8 cellular contexts compared by ENCODE assay signal in genomic region chr2:174023591-174024523, GRCh38. TPM values are rescaled to one million over a fixed set of nuclear protein-coding genes. Genes with fewer than 3 reads are reported as not detected.
DNase-seq lines count a peak whose midpoint lies in the region; ATAC-seq and TF ChIP-seq lines count a peak whose summit lies in the region.

No MANE protein-coding gene starts in this region.

- H3K36me3 ChIP-seq in kidney epithelial cell (ENCODE audit: control insufficient read depth, insufficient read depth, low read length): no peaks in the 10 kb centered on the region

- peak; percentile 93 for DNase-seq in CD14-positive monocyte (ENCODE audit: low spot score)
- peak; percentile 99 for DNase-seq in MV-4-11 (lab: John Stamatoyannopoulos, UW)
- peak; percentile 74 for DNase-seq in astrocyte of the hippocampus (ENCODE audit: low read depth, low spot score)
- DNase-seq in kidney epithelial cell (ENCODE audit: low read depth): peak; percentile 56
- peak; percentile 21 to 65 for DNase-seq in stimulated activated CD8-positive, alpha-beta memory T cell treated with anti-CD3 and anti-CD28 coated beads, Interleukin-7, amount 100 ng/mL, for 48 hours (ENCODE audit: extremely low read depth in 1 of 2, low read depth in 1 of 2)
- DNase-seq in HuH-7.5 (ENCODE audit: low spot score): no peak

- no peak overlapping the region for H3K4me3 ChIP-seq in kidney epithelial cell (ENCODE audit: low read depth, low read length)

- intact Hi-C loops in CD14-positive monocyte (cut with micrococcal nuclease): no loop called here

- TF ChIP-seq CTCF in CD14-positive monocyte (IDR thresholded peaks at IDR 0.05) (no peak), kidney epithelial cell (IDR thresholded peaks at IDR 0.05; ENCODE audit: insufficient read depth, low read length, poor library complexity, severe bottlenecking) (no peak)

- H3K9me3 Mint-ChIP-seq in CD14-positive monocyte: peaks cover 0 to 11% (median 10%) of the 10 kb centered on the region in 7 donors

- peak overlapping the region in 1 of 2 donors; percentile 39 for H3K4me3 Mint-ChIP-seq in CD14-positive monocyte

- peaks cover 0 to 7% (median 0%) of the 10 kb centered on the region in 3 donors for H3K27me3 Mint-ChIP-seq in CD14-positive monocyte (ENCODE audit: low read depth in 3 of 3)

- peaks cover 6 to 10% of the 10 kb centered on the region in 2 donors for H3K36me3 Mint-ChIP-seq in CD14-positive monocyte

- peak overlapping the region; percentile 90 to 98 (median 97) for H3K27ac Mint-ChIP-seq in CD14-positive monocyte

- H3K27me3 ChIP-seq in kidney epithelial cell (ENCODE audit: control insufficient read depth, insufficient read depth, low read length): no peaks in the 10 kb centered on the region

- peaks cover 78% of the 10 kb centered on the region for H3K4me1 Mint-ChIP-seq in CD14-positive monocyte

- no peak for ATAC-seq in HG03378 (IDR thresholded peaks at IDR 0.05; ENCODE audit: unreplicated experiment)
- ATAC-seq in GM21737 (IDR thresholded peaks at IDR 0.05; ENCODE audit: unreplicated experiment): no peak

RNA-seq across cellular contexts. Expression of gene SP3, which starts 58.7 kb away (rescaled TPM):
- polyA plus RNA-seq in CD14-positive monocyte: 10 to 100 TPM; 44.8 to 54.2 TPM
- 52.6 and 68.9 TPM in 2 replicates for total RNA-seq in kidney epithelial cell
